Comparison of ENCODE assay signal across 17 cellular contexts in the genomic region with DNA sequence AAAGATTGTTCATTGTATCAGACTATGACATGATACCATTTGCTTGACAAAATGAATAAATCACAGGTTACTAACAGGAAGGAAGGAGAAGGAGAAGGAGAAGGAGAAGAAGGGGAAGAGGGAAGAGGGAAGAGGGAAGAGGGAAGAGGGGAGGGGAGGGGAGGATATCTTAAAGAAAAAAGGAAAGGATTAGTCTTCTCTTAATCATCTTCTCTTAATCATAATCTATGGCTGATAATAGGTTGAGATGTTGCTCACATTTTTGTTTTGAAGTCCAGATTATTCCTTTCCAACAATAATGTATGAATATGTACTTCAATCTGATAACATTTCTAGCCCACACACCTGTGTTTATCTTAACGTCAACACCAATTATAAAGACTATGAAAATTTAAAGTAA. TPM values are rescaled to one million over a fixed set of nuclear protein-coding genes. Genes with fewer than 3 reads are reported as not detected.
DNase-seq lines count a peak whose midpoint lies in the region; ATAC-seq and TF ChIP-seq lines count a peak whose summit lies in the region.
"Had no signal": no experiment of that assay in that cellular context is flagged by ENCODE, and none has a peak within 500 bp of the region (broad histone marks: within the 10 kb centered on the region; RNA-seq: fewer than 3 reads in every experiment).

No MANE protein-coding gene starts in this region.

- no peak overlapping the region for H3K9ac ChIP-seq in IMR-90 (ENCODE audit: low read depth, low read length)
- H3K9ac ChIP-seq: GM23248 had no signal

- ATAC-seq in IMR-90 (ENCODE audit: low read depth) = no peak

- no peak overlapping the region for H2AK9ac ChIP-seq in IMR-90 (replicated peaks; ENCODE audit: low read depth, low read length, poor library complexity)

- in situ Hi-C loops in IMR-90 (cut with MboI; ENCODE audit: low sequenced_read_pairs) = no loop called here

- no peak overlapping the region for H3K4me2 ChIP-seq in IMR-90 (ENCODE audit: low read depth, low read length)

- CTCF ChIA-PET in Calu3 (lab: Charles Lee) (no interaction called here), IMR-90 (lab: Yijun Ruan, JAX) (interaction anchor here (1.1 kb wide), 1 partner anchor 233 kb away, joined by 3 read pairs; no protein-coding TSS in a partner anchor)

- peak overlapping the region; percentile 38 for H2BK5ac ChIP-seq in IMR-90 (ENCODE audit: low read depth, low read length, poor library complexity, severe bottlenecking)

- H3K27me3 Mint-ChIP-seq in Calu3 (ENCODE audit: unreplicated experiment) (no peaks in the 10 kb centered on the region), mesothelial cell of epicardium (ENCODE audit: low read depth) (no peaks in the 10 kb centered on the region)
- H3K27me3 Mint-ChIP-seq: CD4-positive, CD25-positive, alpha-beta regulatory T cell; CD8-positive, alpha-beta memory T cell had no signal

- H4K20me1 ChIP-seq in IMR-90 (ENCODE audit: insufficient read depth, low read length) = no peaks in the 10 kb centered on the region; the same call in 1 of the 2 replicates

- no peak overlapping the region for H2BK120ac ChIP-seq in IMR-90 (ENCODE audit: low read depth, low read length)

- H3K27ac ChIP-seq in IMR-90 (ENCODE audit: insufficient read depth, low read length) = no peak overlapping the region
- H3K27ac ChIP-seq: GM23248 had no signal

- TF ChIP-seq RAD21 in IMR-90 (IDR thresholded peaks at IDR 0.05; ENCODE audit: low read length) = no peak

- no peak overlapping the region for H3K56ac ChIP-seq in IMR-90 (ENCODE audit: extremely low read depth, insufficient read depth, low read length)

- H3K9me3 Mint-ChIP-seq in Calu3 (ENCODE audit: low read depth, unreplicated experiment) (no peaks in the 10 kb centered on the region), mesothelial cell of epicardium (peaks cover 5% of the 10 kb centered on the region)
- H3K9me3 Mint-ChIP-seq: CD8-positive, alpha-beta memory T cell had no signal

- H2BK20ac ChIP-seq in IMR-90 (ENCODE audit: low read depth, low read length) = no peak overlapping the region

- TF ChIP-seq CTCF in Calu3 (IDR thresholded peaks at IDR 0.05; ENCODE audit: unreplicated experiment) = no peak
- no peak for TF ChIP-seq CTCF in IMR-90 (conservative IDR thresholded peaks at IDR 0.05; ENCODE audit: low read depth, low read length)
- TF ChIP-seq CTCF in mesothelial cell of epicardium (IDR thresholded peaks at IDR 0.05; ENCODE audit: unreplicated experiment) = no peak

- H3K4me1 ChIP-seq in IMR-90 (ENCODE audit: control insufficient read depth, insufficient read depth, low read length) = peaks cover 10% of the 10 kb centered on the region

- H3K4me1 Mint-ChIP-seq in Calu3 (ENCODE audit: low read depth, unreplicated experiment) = peaks cover 17% of the 10 kb centered on the region
- peaks cover 20% of the 10 kb centered on the region for H3K4me1 Mint-ChIP-seq in mesothelial cell of epicardium

- H3K4ac ChIP-seq in IMR-90 (ENCODE audit: low read depth, low read length) = no peak overlapping the region; the same call in 1 of the 2 replicates

- POLR2A ChIA-PET in IMR-90 (lab: Charles Lee; ENCODE audit: unreplicated experiment) = no interaction called here

- H3K27me3 ChIP-seq in IMR-90 (ENCODE audit: control insufficient read depth, insufficient read depth, low read length) = no peaks in the 10 kb centered on the region
- H3K27me3 ChIP-seq: BE2C had no signal

- H3K36me3 Mint-ChIP-seq in Calu3 (ENCODE audit: insufficient read depth, unreplicated experiment) = no peaks in the 10 kb centered on the region
- H3K36me3 Mint-ChIP-seq in mesothelial cell of epicardium = no peaks in the 10 kb centered on the region
- H3K36me3 Mint-ChIP-seq: CD4-positive, CD25-positive, alpha-beta regulatory T cell; CD8-positive, alpha-beta memory T cell had no signal

- H4K91ac ChIP-seq in IMR-90 (ENCODE audit: insufficient read depth, low read depth, low read length) = no peak overlapping the region

- H2AFZ ChIP-seq in IMR-90 (replicated peaks; ENCODE audit: low read length, poor library complexity) = no peak overlapping the region
- H2AFZ ChIP-seq: GM23248 had no signal

- H3K14ac ChIP-seq in IMR-90 (replicated peaks; ENCODE audit: low read depth, low read length) = no peak overlapping the region

- no CpG with 5 or more reads among the region's 1 CpG for WGBS in IMR-90 (ENCODE audit: extremely low coverage in 2 of 2, insufficient read length in 1 of 2), 2 experiments

- no peaks in the 10 kb centered on the region for H3K9me3 ChIP-seq in IMR-90 (ENCODE audit: control insufficient read depth, insufficient read depth, low read length)
- H3K9me3 ChIP-seq: BE2C had no signal

- H3K4me3 Mint-ChIP-seq in Calu3 (ENCODE audit: low read depth, unreplicated experiment) (no peak overlapping the region), mesothelial cell of epicardium (no peak overlapping the region)
- H3K4me3 Mint-ChIP-seq: CD4-positive, CD25-positive, alpha-beta regulatory T cell; CD8-positive, alpha-beta memory T cell had no signal

- H2BK15ac ChIP-seq in IMR-90 (ENCODE audit: low read depth, low read length) = no peak overlapping the region

- H4K8ac ChIP-seq in IMR-90 (ENCODE audit: low read depth in 2 of 2, low read length in 2 of 2) = no peak overlapping the region

- no peak overlapping the region for H3K4me3 ChIP-seq in IMR-90 (ENCODE audit: insufficient read depth, low read depth, low read length)
- H3K4me3 ChIP-seq: GM23248 had no signal

- no peak overlapping the region for H4K5ac ChIP-seq in IMR-90 (ENCODE audit: low read depth, low read length)

- no peaks in the 10 kb centered on the region for H3K36me3 ChIP-seq in IMR-90 (ENCODE audit: control insufficient read depth, insufficient read depth, low read length)
- H3K36me3 ChIP-seq: BE2C had no signal

- H3K18ac ChIP-seq in IMR-90 (ENCODE audit: low read depth, low read length) = no peak overlapping the region

- dilution Hi-C loops in IMR-90 (cut with HindIII; ENCODE audit: low sequenced_read_pairs, unreplicated experiment) = no loop called here

- H3K79me1 ChIP-seq in IMR-90 (ENCODE audit: low read depth in 1 of 2, low read length in 2 of 2) = peaks cover 36 to 57% of the 10 kb centered on the region in 2 experiments

- H2AK5ac ChIP-seq in IMR-90 (ENCODE audit: low read depth, low read length) = no peak overlapping the region

- H3K27ac Mint-ChIP-seq in Calu3 (ENCODE audit: unreplicated experiment) = peak overlapping the region; percentile 69
- peak overlapping the region; percentile 82 for H3K27ac Mint-ChIP-seq in mesothelial cell of epicardium
- H3K27ac Mint-ChIP-seq: CD4-positive, CD25-positive, alpha-beta regulatory T cell had no signal

- BruUV-seq in Calu3 (replicated peaks; lab: Mats Ljungman, UMichigan) = no TSS peak
- BruUV-seq in IMR-90 (replicated peaks; lab: Mats Ljungman, UMichigan) = no TSS peak

- DNase-seq in Calu3 (no peak), IMR-90 (no peak), mesothelial cell of epicardium (ENCODE audit: low spot score in 2 of 2, unreplicated experiment in 2 of 2) (no peak), NCI-H2171 treated with DMSO at 0.1 percent for 48 hours (lab: John Stamatoyannopoulos, UW) (no peak)
- no peak for DNase-seq in effector CD8-positive, alpha-beta T cell (lab: John Stamatoyannopoulos, UW)
- DNase-seq in activated CD4-positive, CD25-positive, alpha-beta regulatory T cell (lab: John Stamatoyannopoulos, UW) = no peak
- DNase-seq: ACHN; BE2C; C1 segment of cervical spinal cord; CD4-positive, CD25-positive, alpha-beta regulatory T cell; CD8-positive, alpha-beta memory T cell; COR-L47; DMS153; DMS79; GDM1; HCEC 1CT had no signal

- intact Hi-C loops in Calu3 (cut with micrococcal nuclease; ENCODE audit: unreplicated experiment) = no loop called here
- intact Hi-C loops in IMR-90 (cut with micrococcal nuclease) = no loop called here

- TF ChIP-seq POLR2A in IMR-90 (IDR thresholded peaks at IDR 0.05; ENCODE audit: low read depth, low read length) = no peak

- peaks cover 13% of the 10 kb centered on the region for H3K9me1 ChIP-seq in IMR-90 (ENCODE audit: insufficient read depth, low read length)

- no peak overlapping the region for H3K23ac ChIP-seq in IMR-90 (ENCODE audit: low read depth, low read length)

TF ChIP-seq in IMR-90, 13 proteins besides CTCF, POLR2A, EP300 and RAD21:
- TF ChIP-seq MAZ (IDR thresholded peaks at IDR 0.05; ENCODE audit: borderline replicate concordance, low read depth, low read length) (no peak), CHD1 (IDR thresholded peaks at IDR 0.05; ENCODE audit: low read depth, low read length) (no peak), MAFK (IDR thresholded peaks at IDR 0.05; ENCODE audit: low read depth, low read length) (no peak)
- TF ChIP-seq, protein P1, sequence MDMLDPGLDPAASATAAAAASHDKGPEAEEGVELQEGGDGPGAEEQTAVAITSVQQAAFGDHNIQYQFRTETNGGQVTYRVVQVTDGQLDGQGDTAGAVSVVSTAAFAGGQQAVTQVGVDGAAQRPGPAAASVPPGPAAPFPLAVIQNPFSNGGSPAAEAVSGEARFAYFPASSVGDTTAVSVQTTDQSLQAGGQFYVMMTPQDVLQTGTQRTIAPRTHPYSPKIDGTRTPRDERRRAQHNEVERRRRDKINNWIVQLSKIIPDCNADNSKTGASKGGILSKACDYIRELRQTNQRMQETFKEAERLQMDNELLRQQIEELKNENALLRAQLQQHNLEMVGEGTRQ (IDR thresholded peaks at IDR 0.05; ENCODE audit: low read depth, low read length) = no peak

RNA-seq across cellular contexts. Expression of a gene that starts 25.1 kb away (rescaled TPM):
- total RNA-seq in Calu3 (2022) (9.4 and 11.4 TPM in 2 replicates), IMR-90 (2012; rRNA removed) (9.3 and 16.1 TPM in 2 replicates), mesothelial cell of epicardium (13.4 to 16.8 TPM (median 16.5 TPM) in 3 replicates)
- 8.5 and 8.9 TPM in 2 replicates for polyA plus RNA-seq in IMR-90 (2012; rRNA removed)
- 1.3 and 1.5 TPM in 2 replicates for polyA plus RNA-seq in IMR-90 (2012; cell fraction: cytosol; rRNA removed)
- polyA plus RNA-seq in IMR-90 (2012; cell fraction: nucleus; rRNA removed; ENCODE audit: low replicate concordance) = 1.0 and 5.1 TPM in 2 replicates
